9 cellular contexts compared by ENCODE assay signal in the genomic region with DNA sequence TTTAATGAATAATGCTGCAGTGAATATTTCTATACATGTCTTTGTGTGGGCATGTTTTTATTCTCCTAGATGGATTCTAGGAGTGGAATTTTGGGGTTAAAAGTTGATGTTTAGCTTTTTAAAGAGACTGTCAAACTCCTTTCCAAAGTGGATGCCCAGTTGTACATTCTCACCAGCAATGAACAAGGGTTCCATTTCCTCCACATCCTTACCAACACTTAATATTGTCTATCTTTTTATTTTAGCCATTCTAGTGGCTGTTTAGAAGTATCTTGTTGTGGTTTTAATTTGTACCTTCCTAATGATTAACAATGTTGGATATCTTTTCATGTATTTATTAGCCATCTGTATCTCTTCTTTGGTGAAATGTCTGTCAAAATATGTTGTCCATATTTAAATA.
"Had no signal": no experiment of that assay in that cellular context is flagged by ENCODE, and none has a peak within 500 bp of the region (broad histone marks: within the 10 kb centered on the region; RNA-seq: fewer than 3 reads in every experiment).

No MANE protein-coding gene starts in this region.

- FAIRE-seq: H1, H54 had no signal

- H3K27ac ChIP-seq: HL-60, KMS-11 had no signal

- ATAC-seq: GM23338 had no signal

- H3K4me2 ChIP-seq: KMS-11 had no signal

- DNase-seq: H9, HCEC 1CT, HFFc6, KBM-7 had no signal

- H3K4me3 ChIP-seq: GM23338 had no signal
